ENCODE assay signal across 8 cellular contexts in genomic region chr2:176653856-176654443, GRCh38.
DNase-seq lines count a peak whose midpoint lies in the region; ATAC-seq and TF ChIP-seq lines count a peak whose summit lies in the region.

No MANE protein-coding gene starts in this region.

- peak; percentile 50 for DNase-seq in COR-L47 (lab: John Stamatoyannopoulos, UW)
- peak; percentile 89 for DNase-seq in NCI-H510A treated with DMSO at 0.1 percent for 48 hours (lab: John Stamatoyannopoulos, UW)
- DNase-seq in activated naive CD8-positive, alpha-beta T cell treated with anti-CD3 and anti-CD28 coated beads, Interleukin-2, amount 10 ng/mL, durations not matched to agents 7 days and 5 days: no peak
- DNase-seq in left ventricle myocardium superior: peak; percentile 55
- DNase-seq in retinal pigment epithelial cell (ENCODE audit: low read depth): no peak
- no peak for DNase-seq in central memory CD4-positive, alpha-beta T cell

- H3K9me3 Mint-ChIP-seq in activated naive CD8-positive, alpha-beta T cell treated with anti-CD3 and anti-CD28 coated beads, Interleukin-2, amount 10 ng/mL, durations not matched to agents 7 days and 5 days: no peaks in the 10 kb centered on the region

- H3K4me3 Mint-ChIP-seq in activated naive CD8-positive, alpha-beta T cell treated with anti-CD3 and anti-CD28 coated beads, Interleukin-2, amount 10 ng/mL, durations not matched to agents 7 days and 5 days: no peak overlapping the region

- peaks cover 51% of the 10 kb centered on the region for H3K27me3 Mint-ChIP-seq in activated naive CD8-positive, alpha-beta T cell treated with anti-CD3 and anti-CD28 coated beads, Interleukin-2, amount 10 ng/mL, durations not matched to agents 7 days and 5 days

- peaks cover 27% of the 10 kb centered on the region for H3K4me1 Mint-ChIP-seq in activated naive CD8-positive, alpha-beta T cell treated with anti-CD3 and anti-CD28 coated beads, Interleukin-2, amount 10 ng/mL, durations not matched to agents 7 days and 5 days

- POLR2A ChIA-PET in activated naive CD8-positive, alpha-beta T cell treated with anti-CD3 and anti-CD28 coated beads, Interleukin-2, amount 10 ng/mL, durations not matched to agents 7 days and 5 days (lab: Charles Lee): no interaction called here

- H3K27ac Mint-ChIP-seq in activated naive CD8-positive, alpha-beta T cell treated with anti-CD3 and anti-CD28 coated beads, Interleukin-2, amount 10 ng/mL, durations not matched to agents 7 days and 5 days: no peak overlapping the region

- H3K4me3 ChIP-seq in retinal pigment epithelial cell (ENCODE audit: low read length): no peak overlapping the region

- ATAC-seq in GM19025 (IDR thresholded peaks at IDR 0.05; ENCODE audit: low read depth, unreplicated experiment): peak; percentile 89
- ATAC-seq in HG03175 (IDR thresholded peaks at IDR 0.05; ENCODE audit: unreplicated experiment): peak; percentile 92
- peak; percentile 71 for ATAC-seq in activated naive CD8-positive, alpha-beta T cell treated with anti-CD3 and anti-CD28 coated beads, Interleukin-2, amount 10 ng/mL, durations not matched to agents 7 days and 5 days (ENCODE audit: low read depth)
- ATAC-seq in left ventricle myocardium superior: peak; percentile 87

- intact Hi-C loops in left ventricle myocardium superior (cut with micrococcal nuclease): no loop called here

- peak; percentile 81 for TF ChIP-seq CTCF in retinal pigment epithelial cell (conservative IDR thresholded peaks at IDR 0.05; ENCODE audit: low read depth, low read length)

- H3K36me3 Mint-ChIP-seq in activated naive CD8-positive, alpha-beta T cell treated with anti-CD3 and anti-CD28 coated beads, Interleukin-2, amount 10 ng/mL, durations not matched to agents 7 days and 5 days: no peaks in the 10 kb centered on the region

Comparison
In these comparisons a context has a peak if more than half of its experiments do, and no peak if none do; other contexts are left out.
1. DNase-seq: peak in COR-L47 (single experiment), NCI-H510A treated with DMSO at 0.1 percent for 48 hours (single experiment) and left ventricle myocardium superior (single experiment); none in activated naive CD8-positive, alpha-beta T cell treated with anti-CD3 and anti-CD28 coated beads, Interleukin-2, amount 10 ng/mL, durations not matched to agents 7 days and 5 days (single experiment), retinal pigment epithelial cell (single experiment) and central memory CD4-positive, alpha-beta T cell (single experiment).
2. Peak in every context shown above with its lines, with median percentiles within 50 percentile points of each other: ATAC-seq.